Comparison of ENCODE assay signal across 8 cellular contexts in the genomic region with DNA sequence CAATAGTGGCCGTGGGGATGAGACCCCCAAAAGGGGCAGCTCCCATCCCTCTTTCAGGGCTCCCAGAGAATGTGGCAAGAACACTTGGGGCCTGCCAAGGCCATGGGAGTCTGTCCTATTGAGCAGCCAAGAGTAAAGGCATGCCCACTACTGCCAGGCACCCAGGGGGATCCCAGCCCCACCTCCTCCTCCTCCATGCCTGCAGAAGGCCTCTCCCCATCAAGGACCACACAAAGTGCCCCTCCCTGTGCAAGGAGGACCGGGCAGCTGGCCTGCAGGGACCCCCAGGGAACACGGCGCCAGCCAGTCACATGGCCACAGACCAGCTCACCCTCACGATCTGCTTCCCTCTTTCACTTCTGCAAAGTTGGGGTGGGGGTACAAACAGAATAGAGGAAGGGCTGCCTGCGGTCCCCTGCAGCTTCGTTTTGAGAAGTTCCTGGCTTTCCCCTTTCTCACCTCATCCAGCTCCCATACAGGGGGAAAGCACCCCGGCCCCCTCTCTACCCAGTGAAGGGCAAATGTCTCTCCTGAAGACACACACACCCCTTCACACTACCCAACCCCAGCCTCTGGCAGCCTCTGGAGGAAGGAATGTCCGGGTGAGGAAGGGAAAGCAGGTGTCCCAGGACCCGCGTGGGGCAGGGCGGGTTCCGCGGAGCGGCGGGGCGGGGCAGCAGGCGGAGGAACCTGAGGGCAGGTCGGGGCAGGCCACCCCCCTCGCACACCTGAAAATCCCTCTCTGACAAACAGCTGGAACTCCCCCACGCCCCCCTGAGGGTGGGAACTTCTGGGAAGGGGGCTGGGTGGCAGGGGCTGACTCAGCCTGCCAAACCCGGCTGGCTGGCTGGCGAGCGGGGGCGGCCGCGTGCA. TPM values are rescaled to one million over a fixed set of nuclear protein-coding genes. Genes with fewer than 3 reads are reported as not detected.
DNase-seq lines count a peak whose midpoint lies in the region; ATAC-seq and TF ChIP-seq lines count a peak whose summit lies in the region.

No MANE protein-coding gene starts in this region.

- ATAC-seq in GM18511 (IDR thresholded peaks at IDR 0.05; ENCODE audit: unreplicated experiment), result peak; percentile 43
- ATAC-seq in HG03095 (IDR thresholded peaks at IDR 0.05; ENCODE audit: unreplicated experiment), result peak; percentile 36
- ATAC-seq in gastroesophageal sphincter, result no peak

- H3K27me3 ChIP-seq in gastroesophageal sphincter (no peaks in the 10 kb centered on the region), osteoblast (ENCODE audit: insufficient read depth, low read length) (no peaks in the 10 kb centered on the region), tibial nerve (no peaks in the 10 kb centered on the region)

- POLR2A ChIA-PET in RWPE1 (lab: Yijun Ruan, JAX; ENCODE audit: low non-redundant PET), result interaction anchor here (0.7 kb wide), 1 partner anchor 40 kb away, joined by 3 read pairs; no protein-coding TSS in a partner anchor

- H3K4me1 ChIP-seq in gastroesophageal sphincter (peaks cover 0 to 83% (median 44%) of the 10 kb centered on the region in 3 donors), osteoblast (ENCODE audit: insufficient read depth, low read length) (peaks cover 42% of the 10 kb centered on the region), tibial nerve (peaks cover 0 to 79% (median 40%) of the 10 kb centered on the region in 4 donors)

- peaks cover 52% of the 10 kb centered on the region for H4K20me1 ChIP-seq in osteoblast (ENCODE audit: insufficient read depth, low read length)

- TF ChIP-seq POLR2A in gastroesophageal sphincter (IDR thresholded peaks at IDR 0.05), result no peak
- no peak for TF ChIP-seq POLR2A in tibial nerve (IDR thresholded peaks at IDR 0.05)

- peak overlapping the region; percentile 95 for H3K4me2 ChIP-seq in osteoblast (ENCODE audit: insufficient read depth, low read length)

- H3K36me3 ChIP-seq in gastroesophageal sphincter (peaks cover 0 to 21% of the 10 kb centered on the region in 2 donors), osteoblast (ENCODE audit: insufficient read depth, low read length) (peaks cover 20% of the 10 kb centered on the region), tibial nerve (peaks cover 0 to 16% (median 0%) of the 10 kb centered on the region in 3 donors)

- WGBS in gastroesophageal sphincter (ENCODE audit: low coverage in 1 of 2), 2 donors, result 0% methylated on average over 6 of the region's 27 CpGs; no CpG with 5 or more reads in 1 of the 2 donors
- 3 to 4% methylated on average over 9 to 25 of the region's 27 CpGs for WGBS in tibial nerve, 2 donors

- peak overlapping the region; percentile 98 for H3K27ac ChIP-seq in RWPE1
- peak overlapping the region; percentile 48 to 97 (median 93) for H3K27ac ChIP-seq in gastroesophageal sphincter
- H3K27ac ChIP-seq in osteoblast (ENCODE audit: low read depth, low read length), result peak overlapping the region; percentile 78
- H3K27ac ChIP-seq in tibial nerve, result peak overlapping the region; percentile 81 to 94 (median 90)

- peak; percentile 92 for DNase-seq in RWPE1 (ENCODE audit: low spot score)
- peak; percentile 56 for DNase-seq in activated effector memory CD4-positive, alpha-beta T cell treated with Interleukin-2 at 50 U/mL for 16 hours
- peak; percentile 98 for DNase-seq in osteoblast (ENCODE audit: insufficient read length, low spot score, missing footprints)
- DNase-seq in tibial nerve (ENCODE audit: low spot score in 2 of 2), result peak in 1 of 2 donors; percentile 54
- no peak for DNase-seq in NCI-H146 (lab: John Stamatoyannopoulos, UW)

- no peaks in the 10 kb centered on the region for H3K9me3 ChIP-seq in gastroesophageal sphincter
- H3K9me3 ChIP-seq in osteoblast (ENCODE audit: low read depth, low read length), result no peaks in the 10 kb centered on the region
- H3K9me3 ChIP-seq in tibial nerve, result no peaks in the 10 kb centered on the region

- H3K4me3 ChIP-seq in gastroesophageal sphincter, result peak overlapping the region; percentile 47 to 89
- peak overlapping the region; percentile 84 for H3K4me3 ChIP-seq in osteoblast (ENCODE audit: insufficient read depth, low read length)
- H3K4me3 ChIP-seq in tibial nerve, result peak overlapping the region; percentile 72 to 96 (median 93)

- CTCF ChIA-PET in RWPE1 (lab: Yijun Ruan, JAX), result interaction anchor here (0.6 to 1.6 kb wide), 9 partner anchors 11 to 144 kb away, joined by 3 to 8 read pairs (median 5); no protein-coding TSS in a partner anchor

- H3K79me2 ChIP-seq in osteoblast (ENCODE audit: insufficient read depth, low read length), result peaks cover 73% of the 10 kb centered on the region

- no peak overlapping the region for H2AFZ ChIP-seq in osteoblast (ENCODE audit: low read length)

- TF ChIP-seq CTCF in RWPE1 (conservative IDR thresholded peaks at IDR 0.05; ENCODE audit: low read depth) (peak; percentile 43), gastroesophageal sphincter (IDR thresholded peaks at IDR 0.05) (peak in 3 of 4 experiments; percentile 8 to 50 (median 38)), osteoblast (IDR thresholded peaks at IDR 0.05; ENCODE audit: extremely low read depth, low read depth, low read length) (peak; percentile 14), tibial nerve (IDR thresholded peaks at IDR 0.05) (peak in 1 of 5 experiments; percentile 13)

- TF ChIP-seq EP300 in gastroesophageal sphincter (IDR thresholded peaks at IDR 0.05) (no peak), tibial nerve (IDR thresholded peaks at IDR 0.05) (peak in 1 of 2 donors; percentile 30)

RNA-seq across cellular contexts. Expression of a gene that starts 2.0 kb away (rescaled TPM):
- 10 to 100 TPM; 23.3 to 38.1 (median 30.8) TPM for total RNA-seq in gastroesophageal sphincter
- 44.2 and 48.9 TPM in 2 replicates for total RNA-seq in osteoblast
- total RNA-seq in tibial nerve, result 10 to 100 TPM; 28.4 to 54.9 (median 36.9) TPM

RNA-seq across cellular contexts. Expression of a gene that starts 17.3 kb away (rescaled TPM):
- total RNA-seq in gastroesophageal sphincter, result 100 to 1,000 TPM in 2 of 4 donors, 10 to 100 TPM in 2; 58.1 to 145 (median 93.4) TPM
- total RNA-seq in osteoblast, result 0.29 TPM in 1 of 2 replicates, not detected in the other
- total RNA-seq in tibial nerve, result 1 to 10 TPM; 1.8 to 7.8 (median 4.9) TPM

RNA-seq across cellular contexts. Expression of a gene that starts 18.5 kb away (rescaled TPM):
- 1 to 10 TPM; 1.3 to 2.8 (median 2.3) TPM for total RNA-seq in gastroesophageal sphincter
- total RNA-seq in osteoblast, result 2.5 and 2.7 TPM in 2 replicates
- total RNA-seq in tibial nerve, result 1 to 10 TPM in 2 of 4 donors, under 1 TPM in 2; 0.63 to 1.5 (median 1.1) TPM

RNA-seq across cellular contexts. Expression of a gene that starts 53.0 kb away (rescaled TPM):
- total RNA-seq in gastroesophageal sphincter (10 to 100 TPM; 14.6 to 92.9 (median 69.7) TPM), osteoblast (6,718 and 8,987 TPM in 2 replicates), tibial nerve (100 to 1,000 TPM in 1 of 4 donors, 10 to 100 TPM in 3; 31.5 to 185 (median 73.0) TPM)

RNA-seq across cellular contexts. Expression of a gene that starts 53.3 kb away (rescaled TPM):
- 10 to 100 TPM; 31.6 to 70.6 (median 58.1) TPM for total RNA-seq in gastroesophageal sphincter
- 43.4 and 54.8 TPM in 2 replicates for total RNA-seq in osteoblast
- total RNA-seq in tibial nerve, result 10 to 100 TPM; 37.9 to 77.7 (median 49.8) TPM

Comparison
In these comparisons a context has a peak if more than half of its experiments do, and no peak if none do; other contexts are left out.
1. RNA of a gene that starts 17.3 kb away (total RNA-seq): 58.1 to 145 TPM in gastroesophageal sphincter; 1.8 to 7.8 TPM in tibial nerve and 0.29 TPM in osteoblast; every median in the first group is over 4 times any median in the second.
2. Peak in every context shown above with its lines, with median percentiles within 50 percentile points of each other: H3K27ac ChIP-seq and H3K4me3 ChIP-seq.